In genomic region chr2:55134316-55134706, GRCh38 we compare ENCODE assay signal across 9 cellular contexts.
A peak's percentile ranks its signal among the peaks of the same experiment; 100 is the strongest.
DNase-seq lines count a peak whose midpoint lies in the region; ATAC-seq and TF ChIP-seq lines count a peak whose summit lies in the region.
"Had no signal": no experiment of that assay in that cellular context is flagged by ENCODE, and none has a peak within 500 bp of the region (broad histone marks: within the 10 kb centered on the region; RNA-seq: fewer than 3 reads in every experiment).

No MANE protein-coding gene starts in this region.

- no peak for TF ChIP-seq CTCF in spleen (IDR thresholded peaks at IDR 0.05 in 8 of 11, conservative IDR thresholded peaks at IDR 0.05 in 3 of 11)

- peak overlapping the region in 6 of 8 donors; percentile 21 to 62 (median 34) for H3K4me3 ChIP-seq in spleen

- peak overlapping the region; percentile 64 to 89 (median 83) for H3K27ac ChIP-seq in spleen

- H3K9me3 ChIP-seq in spleen, result no peaks in the 10 kb centered on the region
- H3K9me3 ChIP-seq: HAP-1 had no signal

- ATAC-seq in GM19395 (IDR thresholded peaks at IDR 0.05; ENCODE audit: unreplicated experiment) (peak; percentile 30), esophagus mucosa (peak; percentile 24), HG03025 (IDR thresholded peaks at IDR 0.05; ENCODE audit: low FRiP score, unreplicated experiment) (no peak)

- H3K36me3 ChIP-seq in spleen, result no peaks in the 10 kb centered on the region
- H3K36me3 ChIP-seq: HAP-1 had no signal

- no peak for TF ChIP-seq POLR2A in spleen (IDR thresholded peaks at IDR 0.05)

- WGBS in spleen, 5 donors, result 24 to 36% (median 28%) methylated on average over 1 of the region's 1 CpG

- intact Hi-C loops in spleen (cut with DNase I; ENCODE audit: low total_unique reads), result no loop called here

- H3K27me3 ChIP-seq in spleen (replicated peaks in 1 of 7), result no peaks in the 10 kb centered on the region

- DNase-seq in NAMALWA (ENCODE audit: low spot score), result peak; percentile 56
- no peak for DNase-seq in spleen
- DNase-seq in ureter (ENCODE audit: low spot score), result no peak
- DNase-seq in stimulated activated CD4-positive, alpha-beta T cell treated with anti-CD3 and anti-CD28 coated beads, Interleukin-15, amount 100 ng/mL, for 24 hours, result no peak
- DNase-seq in HuH-7 (ENCODE audit: low spot score), result no peak

- peaks cover 22 to 50% (median 43%) of the 10 kb centered on the region in 6 donors for H3K4me1 ChIP-seq in spleen
